ENCODE assay signal across 21 cellular contexts in the genomic region with DNA sequence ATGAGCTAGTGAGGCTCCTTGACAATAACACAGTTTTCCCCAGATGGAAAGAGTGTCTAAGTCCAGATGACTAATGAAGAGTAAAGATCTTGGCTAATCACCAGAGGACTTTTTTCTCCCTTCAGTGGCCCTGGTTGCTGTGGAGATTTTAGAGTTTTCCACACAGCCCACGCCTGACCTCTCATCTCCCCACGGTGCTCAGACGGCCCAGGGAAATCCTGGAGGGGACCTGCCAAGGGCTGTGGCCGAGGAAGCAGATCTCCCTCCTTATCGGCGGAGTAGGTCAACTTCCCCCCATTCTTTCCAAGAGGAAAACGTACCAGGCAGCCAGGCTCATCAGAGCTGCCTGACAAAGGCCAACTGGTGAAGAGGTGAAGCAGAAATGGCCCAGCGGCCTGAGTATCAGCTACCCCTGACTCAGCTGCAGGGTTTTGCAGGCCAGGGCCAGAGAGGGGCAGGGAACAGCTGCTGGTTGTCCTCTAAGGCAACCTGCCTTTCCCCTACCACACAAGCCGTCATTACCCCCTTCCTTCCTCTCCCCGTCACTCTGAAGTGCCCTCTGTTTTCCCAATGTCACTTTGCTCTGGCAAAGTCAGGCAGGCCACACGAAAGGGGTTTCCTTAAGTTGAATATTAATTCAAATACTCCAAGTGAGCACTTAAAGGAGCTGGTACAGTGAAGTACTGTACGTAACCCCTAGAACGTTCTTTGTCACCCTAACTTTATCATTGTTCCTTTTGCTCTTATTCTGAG.
DNase-seq lines count a peak whose midpoint lies in the region; ATAC-seq and TF ChIP-seq lines count a peak whose summit lies in the region.
"Had no signal": no experiment of that assay in that cellular context is flagged by ENCODE, and none has a peak within 500 bp of the region (broad histone marks: within the 10 kb centered on the region; RNA-seq: fewer than 3 reads in every experiment).

No MANE protein-coding gene starts in this region.

- peaks cover 0 to 29% (median 8%) of the 10 kb centered on the region in 9 donors for H3K4me1 ChIP-seq in heart right ventricle
- H3K4me1 ChIP-seq in uterus, result no peaks in the 10 kb centered on the region
- H3K4me1 ChIP-seq: gastrocnemius medialis, SJCRH30, testis had no signal

- H3K9me3 ChIP-seq in heart right ventricle, result peaks cover 0 to 10% (median 0%) of the 10 kb centered on the region in 11 donors
- no peaks in the 10 kb centered on the region for H3K9me3 ChIP-seq in uterus
- H3K9me3 ChIP-seq: BLaER1, gastrocnemius medialis, SJCRH30, testis had no signal

- no peak for TF ChIP-seq CTCF in heart right ventricle (IDR thresholded peaks at IDR 0.05)
- TF ChIP-seq CTCF in uterus (IDR thresholded peaks at IDR 0.05), result no peak

- H3K36me3 ChIP-seq in heart right ventricle, result no peaks in the 10 kb centered on the region
- no peaks in the 10 kb centered on the region for H3K36me3 ChIP-seq in uterus
- H3K36me3 ChIP-seq: BLaER1, gastrocnemius medialis, SJCRH30 had no signal

- H3K4me3 ChIP-seq in heart right ventricle (no peak overlapping the region), uterus (no peak overlapping the region)
- H3K4me3 ChIP-seq: BLaER1, gastrocnemius medialis, SJCRH30, skin epidermis, testis had no signal

- DNase-seq in dermis blood vessel endothelial cell, result peak; percentile 97
- peak; percentile 43 to 64 for DNase-seq in heart right ventricle
- peak; percentile 92 for DNase-seq in mesenteric fat pad (ENCODE audit: low spot score)
- DNase-seq in uterus, result peak; percentile 24 to 51
- DNase-seq in 8988T, result no peak
- DNase-seq in SKM-1 treated with dmso at 0.1 percent for 144 hours (lab: John Stamatoyannopoulos, UW; ENCODE audit: unreplicated experiment), result no peak
- DNase-seq: activated CD4-positive, CD25-positive, alpha-beta regulatory T cell; amniotic stem cell; endodermal cell; gastrocnemius medialis; H7; KG1; NCI-H526; OCI-M1; SJCRH30; stimulated activated CD4-positive, alpha-beta T cell treated with anti-CD3 and anti-CD28 coated beads, Interleukin-4, amount 100 ng/mL, for 4 hours; stimulated activated CD8-positive, alpha-beta memory T cell treated with anti-CD3 and anti-CD28 coated beads, Interleukin-4, amount 100 ng/mL, for 48 hours; testis had no signal

- no peak for TF ChIP-seq POLR2A in uterus (IDR thresholded peaks at IDR 0.05)

- H3K27ac ChIP-seq in heart right ventricle, result peak overlapping the region in 7 of 10 donors; percentile 32 to 67 (median 52)
- peak overlapping the region in 1 of 2 donors; percentile 7 for H3K27ac ChIP-seq in uterus
- H3K27ac ChIP-seq: BLaER1, SJCRH30, testis had no signal

- intact Hi-C loops in heart right ventricle (cut with DNase I), result no loop called here
- intact Hi-C loops in uterus (cut with DNase I; ENCODE audit: low total_unique reads), result no loop called here

- WGBS in heart right ventricle, 2 donors, result 37 to 50% methylated on average over 13 of the region's 13 CpGs

- ATAC-seq in heart right ventricle (peak; percentile 83 to 99 (median 93)), GM19023 (IDR thresholded peaks at IDR 0.05; ENCODE audit: unreplicated experiment) (no peak)
- ATAC-seq: gastrocnemius medialis had no signal

- H3K27me3 ChIP-seq in heart right ventricle (peaks cover 0 to 5% (median 0%) of the 10 kb centered on the region in 7 donors), uterus (no peaks in the 10 kb centered on the region)
- H3K27me3 ChIP-seq: BLaER1, gastrocnemius medialis, SJCRH30, testis had no signal

Comparison
In these comparisons a context has a peak if more than half of its experiments do, and no peak if none do; other contexts are left out.
1. DNase-seq: peak in dermis blood vessel endothelial cell (single experiment), heart right ventricle (2 of 2), mesenteric fat pad (single experiment) and uterus (2 of 2); none in 8988T (single experiment) and SKM-1 treated with dmso at 0.1 percent for 144 hours (single experiment).